In genomic region chr2:194346189-194346588, GRCh38 we compare ENCODE assay signal across 26 cellular contexts.
DNase-seq lines count a peak whose midpoint lies in the region; ATAC-seq and TF ChIP-seq lines count a peak whose summit lies in the region.
"Had no signal": no experiment of that assay in that cellular context is flagged by ENCODE, and none has a peak within 500 bp of the region (broad histone marks: within the 10 kb centered on the region; RNA-seq: fewer than 3 reads in every experiment).

No MANE protein-coding gene starts in this region.

- H3K4me3 ChIP-seq in vagina, result no peak overlapping the region
- H3K4me3 ChIP-seq: heart right ventricle, ovary, SK-N-MC had no signal

- no peaks in the 10 kb centered on the region for H3K9me3 ChIP-seq in vagina
- H3K9me3 ChIP-seq: heart right ventricle, ovary had no signal

- no peak for TF ChIP-seq CTCF in vagina (IDR thresholded peaks at IDR 0.05)

- H3K4me1 ChIP-seq in vagina, result no peaks in the 10 kb centered on the region
- H3K4me1 ChIP-seq: heart right ventricle had no signal

- no peaks in the 10 kb centered on the region for H3K36me3 ChIP-seq in vagina
- H3K36me3 ChIP-seq: brain microvascular endothelial cell, heart right ventricle, ovary had no signal

- no peak overlapping the region for H3K27ac ChIP-seq in vagina
- H3K27ac ChIP-seq: brain microvascular endothelial cell, heart right ventricle, ovary, RWPE1, SK-N-MC had no signal

- in situ Hi-C loops in G401 (cut with HindIII; ENCODE audit: low sequenced_read_pairs), result no loop called here

- H3K27me3 ChIP-seq in vagina, result no peaks in the 10 kb centered on the region
- H3K27me3 ChIP-seq: brain microvascular endothelial cell, heart right ventricle, ovary had no signal

- ATAC-seq in GM18909 (IDR thresholded peaks at IDR 0.05; ENCODE audit: poor library complexity, unreplicated experiment) (no peak), HG03460 (IDR thresholded peaks at IDR 0.05; ENCODE audit: unreplicated experiment) (no peak)
- ATAC-seq: heart right ventricle; stimulated activated memory B cell treated with anti-CD40 and anti-IgM and Interleukin-4, amounts not matched to agents 10 μg/mL and 1 μg/mL and 100 μg/mL, for 72 hours; T-helper 17 cell had no signal

- peak; percentile 88 for DNase-seq in G401 (ENCODE audit: low spot score)
- DNase-seq in NCI-H1694 (lab: John Stamatoyannopoulos, UW), result peak; percentile 6
- DNase-seq in NCI-H345 treated with DMSO at 0.1 percent for 48 hours (lab: John Stamatoyannopoulos, UW; ENCODE audit: unreplicated experiment), result peak; percentile 11
- DNase-seq in cerebellum (ENCODE audit: low spot score), result peak; percentile 35
- DNase-seq in vagina (ENCODE audit: extremely low spot score in 2 of 2), result no peak
- DNase-seq in stimulated activated CD4-positive, alpha-beta T cell treated with anti-CD3 and anti-CD28 coated beads, Interleukin-2, amount 100 ng/mL, for 24 hours, result no peak
- DNase-seq: activated CD4-positive, alpha-beta T cell treated with anti-CD3 and anti-CD28 coated beads for 1 hour; activated CD8-positive, alpha-beta memory T cell treated with anti-CD3 and anti-CD28 coated beads for 24 hours; activated gamma-delta T cell; activated T-cell treated with anti-CD3 and anti-CD28 coated beads, Interleukin-2, amount 50 U/mL, for 1 hour; brain microvascular endothelial cell; CD8-positive, alpha-beta memory T cell; DMS79; effector CD8-positive, alpha-beta T cell; foreskin fibroblast; heart right ventricle; Kasumi-1; naive B cell; ovary; stimulated activated CD4-positive, alpha-beta T cell treated with anti-CD3 and anti-CD28 coated beads, Interleukin-4, amount 100 ng/mL, for 1 hour; T-helper 17 cell had no signal

- intact Hi-C loops in vagina (cut with DNase I), result no loop called here

- no peak for TF ChIP-seq POLR2A in vagina (IDR thresholded peaks at IDR 0.05)

Comparison
In these comparisons a context has a peak if more than half of its experiments do, and no peak if none do; other contexts are left out.
1. DNase-seq: peak in G401 (single experiment), NCI-H1694 (single experiment), NCI-H345 treated with DMSO at 0.1 percent for 48 hours (single experiment) and cerebellum (single experiment); none in vagina (0 of 2) and stimulated activated CD4-positive, alpha-beta T cell treated with anti-CD3 and anti-CD28 coated beads, Interleukin-2, amount 100 ng/mL, for 24 hours (0 of 2).